In the genomic region with DNA sequence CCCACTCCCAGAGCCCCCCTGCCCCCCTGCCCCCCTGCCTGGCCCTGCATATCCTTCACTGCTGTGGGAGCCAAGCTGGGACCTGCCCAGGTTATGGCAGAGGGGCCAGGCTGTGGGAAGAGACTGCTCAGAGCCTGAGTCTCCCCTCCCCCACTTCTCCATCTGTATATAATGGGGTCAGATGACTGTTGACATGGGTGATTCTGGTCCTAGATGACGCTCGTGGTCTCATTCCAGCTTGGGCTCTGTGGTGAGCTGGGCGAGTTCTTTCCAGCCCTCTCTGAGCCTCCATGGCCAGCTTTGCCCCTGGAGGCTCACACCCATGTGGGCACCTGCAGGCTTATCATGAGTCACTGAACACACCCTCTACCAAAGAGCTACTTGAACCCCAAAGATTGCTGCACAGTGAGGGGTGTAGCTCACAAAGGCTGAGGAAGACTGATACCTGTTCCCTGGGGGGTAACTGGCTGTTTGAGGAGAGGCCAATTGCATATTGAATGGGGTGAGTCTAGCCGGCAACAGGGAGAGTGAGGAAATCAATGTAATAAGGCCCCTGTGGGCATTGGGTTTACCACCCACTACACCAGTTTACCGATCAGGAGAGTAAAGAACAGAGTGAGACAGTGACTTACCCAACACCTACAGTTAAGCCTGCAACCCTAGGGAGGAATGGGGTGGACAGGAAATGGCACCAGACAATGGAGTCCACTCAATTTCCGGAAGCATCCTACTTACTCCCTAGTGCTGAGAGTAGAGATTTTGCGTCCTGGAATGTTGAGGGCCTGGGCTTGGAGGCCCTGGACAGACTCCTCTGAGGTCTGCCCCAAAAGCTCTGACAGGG, we compare ENCODE assay signal across 8 cellular contexts. TPM values are rescaled to one million over a fixed set of nuclear protein-coding genes. Genes with fewer than 3 reads are reported as not detected.
A peak's percentile ranks its signal among the peaks of the same experiment; 100 is the strongest.
DNase-seq lines count a peak whose midpoint lies in the region; ATAC-seq and TF ChIP-seq lines count a peak whose summit lies in the region.

No MANE protein-coding gene starts in this region.

- DNase-seq in IMR-90 (peak; percentile 54), Right ventricle myocardium superior (no peak), psoas muscle (no peak), NCI-H187 treated with DMSO at 0.1 percent for 48 hours (lab: John Stamatoyannopoulos, UW) (no peak), NCI-H2227 treated with DMSO at 0.1 percent for 48 hours (lab: John Stamatoyannopoulos, UW) (no peak), germinal center (ENCODE audit: low spot score) (no peak)

- H3K18ac ChIP-seq in IMR-90 (ENCODE audit: low read depth, low read length) = peak overlapping the region; percentile 14; the same call in 1 of the 2 replicates

- H3K4me3 ChIP-seq in BLaER1 = no peak overlapping the region
- H3K4me3 ChIP-seq in IMR-90 (ENCODE audit: insufficient read depth, low read depth, low read length) = no peak overlapping the region
- H3K4me3 ChIP-seq in psoas muscle = peak overlapping the region; percentile 60

- H2BK120ac ChIP-seq in IMR-90 (ENCODE audit: low read depth, low read length) = peak overlapping the region; percentile 82

- H3K14ac ChIP-seq in IMR-90 (replicated peaks; ENCODE audit: low read depth, low read length) = peak overlapping the region; percentile 93

- peak overlapping the region; percentile 99 for H2AK5ac ChIP-seq in IMR-90 (ENCODE audit: low read depth, low read length)

- in situ Hi-C loops in IMR-90 (cut with MboI; ENCODE audit: low sequenced_read_pairs) = no loop called here

- peak overlapping the region; percentile 63; the same call in 1 of the 3 replicates for H2BK15ac ChIP-seq in IMR-90 (ENCODE audit: low read depth, low read length)

- peak overlapping the region; percentile 99 for H2AK9ac ChIP-seq in IMR-90 (replicated peaks; ENCODE audit: low read depth, low read length, poor library complexity)

- H3K56ac ChIP-seq in IMR-90 (ENCODE audit: extremely low read depth, insufficient read depth, low read length) = no peak overlapping the region

- peak overlapping the region; percentile 86 for H4K5ac ChIP-seq in IMR-90 (ENCODE audit: low read depth, low read length)

- H4K91ac ChIP-seq in IMR-90 (ENCODE audit: insufficient read depth, low read depth, low read length) = peak overlapping the region; percentile 87

- peak overlapping the region; percentile 97 to 98; a peak in 3 of 4 replicates for H4K8ac ChIP-seq in IMR-90 (ENCODE audit: low read depth in 2 of 2, low read length in 2 of 2)

- H2BK5ac ChIP-seq in IMR-90 (ENCODE audit: low read depth, low read length, poor library complexity, severe bottlenecking) = peak overlapping the region; percentile 93

- H3K4me1 Mint-ChIP-seq in activated T-helper 17 cell treated with anti-CD3 and anti-CD28 coated beads, Interleukin-2, amount 50 U/mL, for 72 hours = peaks cover 19% of the 10 kb centered on the region

- H3K9me3 ChIP-seq in BLaER1 (no peaks in the 10 kb centered on the region), IMR-90 (ENCODE audit: control insufficient read depth, insufficient read depth, low read length) (no peaks in the 10 kb centered on the region), psoas muscle (no peaks in the 10 kb centered on the region)

- no peak for TF ChIP-seq POLR2A in IMR-90 (IDR thresholded peaks at IDR 0.05; ENCODE audit: low read depth, low read length)

- BruUV-seq in IMR-90 (replicated peaks; lab: Mats Ljungman, UMichigan) = no TSS peak

- POLR2A ChIA-PET in IMR-90 (lab: Charles Lee; ENCODE audit: unreplicated experiment) = no interaction called here

- H3K36me3 ChIP-seq in BLaER1 (no peaks in the 10 kb centered on the region), IMR-90 (ENCODE audit: control insufficient read depth, insufficient read depth, low read length) (peaks cover 2% of the 10 kb centered on the region; the same call in 1 of the 2 replicates), psoas muscle (ENCODE audit: insufficient read depth in 1 of 2, low read depth in 1 of 2) (no peaks in the 10 kb centered on the region)

- H3K4me1 ChIP-seq in BLaER1 (peaks cover 82% of the 10 kb centered on the region), IMR-90 (ENCODE audit: control insufficient read depth, insufficient read depth, low read length) (peaks cover 30% of the 10 kb centered on the region), psoas muscle (peaks cover 51% of the 10 kb centered on the region)

- peaks cover 17% of the 10 kb centered on the region for H3K9me1 ChIP-seq in IMR-90 (ENCODE audit: insufficient read depth, low read length)

- no CpG with 5 or more reads among the region's 7 CpGs for WGBS in IMR-90 (ENCODE audit: extremely low coverage in 2 of 2, insufficient read length in 1 of 2), 2 experiments
- WGBS in psoas muscle, 3 donors = 25 to 38% (median 33%) methylated on average over 7 of the region's 7 CpGs

- H3K23ac ChIP-seq in IMR-90 (ENCODE audit: low read depth, low read length) = peak overlapping the region; percentile 28

- H3K4me2 ChIP-seq in BLaER1 = peak overlapping the region; percentile 100
- no peak overlapping the region; the same call in 1 of the 2 replicates for H3K4me2 ChIP-seq in IMR-90 (ENCODE audit: low read depth, low read length)

- no peak for TF ChIP-seq RAD21 in IMR-90 (IDR thresholded peaks at IDR 0.05; ENCODE audit: low read length)

- CTCF ChIA-PET in IMR-90 (lab: Yijun Ruan, JAX) = no interaction called here

- no peaks in the 10 kb centered on the region for H4K20me1 ChIP-seq in BLaER1
- 0 out of 2 replicates have a peak, but pooled peaks cover under 1% of the 10 kb centered on the region for H4K20me1 ChIP-seq in IMR-90 (ENCODE audit: insufficient read depth, low read length)

- intact Hi-C loops in IMR-90 (cut with micrococcal nuclease) = no loop called here
- intact Hi-C loops in Right ventricle myocardium superior (cut with DNase I) = no loop called here
- intact Hi-C loops in psoas muscle (cut with DNase I) = loop anchor here (1.0 to 2.0 kb wide), 2 partner anchors 16 to 29 kb away; no protein-coding TSS in a partner anchor

- peak overlapping the region; percentile 58 for H2AFZ ChIP-seq in IMR-90 (replicated peaks; ENCODE audit: low read length, poor library complexity)

- no peak for TF ChIP-seq CTCF in IMR-90 (conservative IDR thresholded peaks at IDR 0.05; ENCODE audit: low read depth, low read length)
- no peak for TF ChIP-seq CTCF in psoas muscle (IDR thresholded peaks at IDR 0.05)

- H3K4me3 Mint-ChIP-seq in activated T-helper 17 cell treated with anti-CD3 and anti-CD28 coated beads, Interleukin-2, amount 50 U/mL, for 72 hours = peak overlapping the region; percentile 91

- H3K9ac ChIP-seq in BLaER1 (peak overlapping the region; percentile 75), IMR-90 (ENCODE audit: low read depth, low read length) (peak overlapping the region; percentile 66; the same call in 1 of the 2 replicates)

- H3K4ac ChIP-seq in IMR-90 (ENCODE audit: low read depth, low read length) = peak overlapping the region; percentile 98

- H3K36me3 Mint-ChIP-seq in activated T-helper 17 cell treated with anti-CD3 and anti-CD28 coated beads, Interleukin-2, amount 50 U/mL, for 72 hours (ENCODE audit: low read depth) = peaks cover 2% of the 10 kb centered on the region

- H3K79me1 ChIP-seq in IMR-90 (ENCODE audit: low read depth in 1 of 2, low read length in 2 of 2) = peaks cover 0 to 31% of the 10 kb centered on the region in 2 experiments; a peak in 2 of 4 replicates

- ATAC-seq in IMR-90 (ENCODE audit: low read depth) (no peak), Right ventricle myocardium superior (ENCODE audit: poor library complexity) (peak; percentile 0), psoas muscle (peak; percentile 7 to 14 (median 11))
- ATAC-seq in activated T-helper 17 cell treated with anti-CD3 and anti-CD28 coated beads, Interleukin-2, amount 50 U/mL, for 72 hours (replicated peaks) = no peak

- H3K27me3 Mint-ChIP-seq in activated T-helper 17 cell treated with anti-CD3 and anti-CD28 coated beads, Interleukin-2, amount 50 U/mL, for 72 hours = no peaks in the 10 kb centered on the region

- H2BK20ac ChIP-seq in IMR-90 (ENCODE audit: low read depth, low read length) = peak overlapping the region; percentile 72

- peak overlapping the region; percentile 76 for H3K27ac Mint-ChIP-seq in activated T-helper 17 cell treated with anti-CD3 and anti-CD28 coated beads, Interleukin-2, amount 50 U/mL, for 72 hours

- no peaks in the 10 kb centered on the region for H3K9me3 Mint-ChIP-seq in activated T-helper 17 cell treated with anti-CD3 and anti-CD28 coated beads, Interleukin-2, amount 50 U/mL, for 72 hours

- dilution Hi-C loops in IMR-90 (cut with HindIII; ENCODE audit: low sequenced_read_pairs, unreplicated experiment) = no loop called here

- H3K27me3 ChIP-seq in BLaER1 (no peaks in the 10 kb centered on the region), IMR-90 (ENCODE audit: control insufficient read depth, insufficient read depth, low read length) (no peaks in the 10 kb centered on the region), psoas muscle (ENCODE audit: insufficient read depth in 3 of 3, low read length in 2 of 3) (no peaks in the 10 kb centered on the region)

- H3K27ac ChIP-seq in BLaER1 = peak overlapping the region; percentile 100
- peak overlapping the region; percentile 82 for H3K27ac ChIP-seq in IMR-90 (ENCODE audit: insufficient read depth, low read length)
- H3K27ac ChIP-seq in psoas muscle = peak overlapping the region; percentile 100

TF ChIP-seq in IMR-90, 13 proteins besides CTCF, POLR2A, EP300 and RAD21:
- TF ChIP-seq MXI1 (IDR thresholded peaks at IDR 0.05; ENCODE audit: borderline replicate concordance, low read depth, low read length) (no peak), CHD1 (IDR thresholded peaks at IDR 0.05; ENCODE audit: low read depth, low read length) (no peak), FOS (IDR thresholded peaks at IDR 0.05; ENCODE audit: low read depth, low read length) (no peak)
TF ChIP-seq in IMR-90: peak in this region for 0.

RNA-seq across cellular contexts. Expression of gene SREBF1, which starts 4.2 kb away (rescaled TPM):
- total RNA-seq in IMR-90 (2012; rRNA removed) (3.3 and 3.4 TPM in 2 replicates), Right ventricle myocardium superior (14.7 TPM), psoas muscle (10 to 100 TPM; 16.1 to 43.0 (median 31.1) TPM)
- polyA plus RNA-seq in IMR-90 (2012; rRNA removed) (20.4 and 22.3 TPM in 2 replicates), psoas muscle (10 to 100 TPM in 2 of 3 donors, 1 to 10 TPM in 1; 6.2 to 19.2 (median 17.7) TPM)
- polyA plus RNA-seq in IMR-90 (2012; cell fraction: cytosol; rRNA removed) = 16.2 and 23.6 TPM in 2 replicates
- polyA plus RNA-seq in IMR-90 (2012; cell fraction: nucleus; rRNA removed; ENCODE audit: low replicate concordance) = 82.8 and 188 TPM in 2 replicates
- 10 to 100 TPM; 65.5 to 74.1 TPM for total RNA-seq in activated T-helper 17 cell treated with anti-CD3 and anti-CD28 coated beads, Interleukin-2, amount 50 U/mL, for 72 hours

Comparison
In these comparisons a context has a peak if more than half of its experiments do, and no peak if none do; other contexts are left out.
1. ATAC-seq: peak in Right ventricle myocardium superior (single experiment) and psoas muscle (4 of 4); none in IMR-90 (single experiment) and activated T-helper 17 cell treated with anti-CD3 and anti-CD28 coated beads, Interleukin-2, amount 50 U/mL, for 72 hours (single experiment).
2. intact Hi-C loops: an anchor here in psoas muscle (1.0 to 2.0 kb wide); none called in IMR-90 and Right ventricle myocardium superior.
3. Peak in every context shown above with its lines, with median percentiles within 50 percentile points of each other: H3K27ac ChIP-seq.